In the genomic region with DNA sequence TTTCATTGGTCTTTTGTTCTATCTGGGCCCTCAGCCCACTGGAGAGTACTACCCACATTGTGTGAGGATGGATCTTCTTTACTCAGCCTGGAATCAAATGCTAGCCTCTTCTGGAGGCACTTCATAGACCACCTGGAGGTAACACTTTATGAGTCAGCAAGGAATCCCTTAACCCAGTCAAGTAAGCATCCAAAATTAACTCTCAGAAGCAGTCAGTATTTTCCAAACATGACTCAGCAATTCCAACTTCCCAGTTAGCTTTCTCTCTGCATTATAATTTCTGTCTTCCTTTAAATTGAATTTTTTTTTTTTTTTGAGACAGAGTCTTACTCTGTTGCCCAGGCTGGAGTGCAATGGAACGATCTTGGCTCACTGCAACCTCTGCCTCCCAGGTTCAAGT, we compare ENCODE assay signal across 17 cellular contexts.
DNase-seq lines count a peak whose midpoint lies in the region; ATAC-seq and TF ChIP-seq lines count a peak whose summit lies in the region.
"Had no signal": no experiment of that assay in that cellular context is flagged by ENCODE, and none has a peak within 500 bp of the region (broad histone marks: within the 10 kb centered on the region; RNA-seq: fewer than 3 reads in every experiment).

No MANE protein-coding gene starts in this region.

- no peak overlapping the region for H2AFZ ChIP-seq in PC-9

- no peak overlapping the region for H3K27ac Mint-ChIP-seq in Calu3 (ENCODE audit: unreplicated experiment)
- H3K27ac Mint-ChIP-seq: memory B cell; T-helper 1 cell treated with Interleukin-12 subunit alpha and Interleukin-12 subunit beta and Interleukin-4 antibody, amounts not matched to agents 30 μg/mL and 1 μg/mL, for 36 hours had no signal

- H3K9me3 Mint-ChIP-seq in Calu3 (ENCODE audit: low read depth, unreplicated experiment) = peaks cover 4% of the 10 kb centered on the region
- H3K9me3 Mint-ChIP-seq: memory B cell; T-helper 1 cell treated with Interleukin-12 subunit alpha and Interleukin-12 subunit beta and Interleukin-4 antibody, amounts not matched to agents 30 μg/mL and 1 μg/mL, for 36 hours had no signal

- POLR2A ChIA-PET in PC-9 (lab: Charles Lee; ENCODE audit: unreplicated experiment) = no interaction called here

- H3K9me3 ChIP-seq in PC-9 (ENCODE audit: insufficient read depth, low read depth) (no peaks in the 10 kb centered on the region), aorta (ENCODE audit: control insufficient read depth, low read length) (no peaks in the 10 kb centered on the region)
- H3K9me3 ChIP-seq: body of pancreas, spleen, tibial nerve had no signal

- no peaks in the 10 kb centered on the region for H3K9me2 ChIP-seq in PC-9 (ENCODE audit: insufficient read depth)

- peaks cover 6% of the 10 kb centered on the region; the same call in 1 of the 2 replicates for H3F3A ChIP-seq in PC-9 (ENCODE audit: insufficient read depth, low read depth)

- no peaks in the 10 kb centered on the region for H4K20me1 ChIP-seq in PC-9 (ENCODE audit: insufficient read depth)

- 71 to 92% methylated on average over 1 of the region's 1 CpG for WGBS in aorta, 2 donors

- H3K36me3 ChIP-seq in PC-9 (ENCODE audit: low read depth) (no peaks in the 10 kb centered on the region), aorta (ENCODE audit: control insufficient read depth in 1 of 2, insufficient read depth in 2 of 2, low read length in 1 of 2) (no peaks in the 10 kb centered on the region)
- H3K36me3 ChIP-seq: spleen, tibial nerve had no signal

- H3K36me3 Mint-ChIP-seq in Calu3 (ENCODE audit: insufficient read depth, unreplicated experiment) = no peaks in the 10 kb centered on the region
- H3K36me3 Mint-ChIP-seq: memory B cell had no signal

- H3K4me1 ChIP-seq in PC-9 (replicated peaks; ENCODE audit: insufficient read depth) (peaks cover 40% of the 10 kb centered on the region), aorta (ENCODE audit: control insufficient read depth in 1 of 2, insufficient read depth in 2 of 2, low read length in 2 of 2) (peaks cover 0 to 4% of the 10 kb centered on the region in 2 donors)
- H3K4me1 ChIP-seq: body of pancreas had no signal

- H3K4me1 Mint-ChIP-seq in Calu3 (ENCODE audit: low read depth, unreplicated experiment) = no peaks in the 10 kb centered on the region
- H3K4me1 Mint-ChIP-seq: memory B cell had no signal

- CTCF ChIA-PET in PC-9 (lab: Charles Lee) = no interaction called here
- CTCF ChIA-PET in Calu3 (lab: Charles Lee) = no interaction called here

- no peak for TF ChIP-seq CTCF in PC-9 (conservative IDR thresholded peaks at IDR 0.05)
- no peak for TF ChIP-seq CTCF in epithelial cell of esophagus (IDR thresholded peaks at IDR 0.05; ENCODE audit: insufficient read depth, low read depth, low read length, missing control alignments)
- TF ChIP-seq CTCF in Calu3 (IDR thresholded peaks at IDR 0.05; ENCODE audit: unreplicated experiment) = no peak

- H3K79me2 ChIP-seq in PC-9 (ENCODE audit: low read depth) = no peaks in the 10 kb centered on the region

- intact Hi-C loops in PC-9 (cut with micrococcal nuclease; ENCODE audit: unreplicated experiment) (no loop called here), Calu3 (cut with micrococcal nuclease; ENCODE audit: unreplicated experiment) (no loop called here), aorta (cut with DNase I) (no loop called here)

- H3K4me3 Mint-ChIP-seq in Calu3 (ENCODE audit: low read depth, unreplicated experiment) = no peak overlapping the region
- H3K4me3 Mint-ChIP-seq: memory B cell; T-helper 1 cell treated with Interleukin-12 subunit alpha and Interleukin-12 subunit beta and Interleukin-4 antibody, amounts not matched to agents 30 μg/mL and 1 μg/mL, for 36 hours had no signal

- peak overlapping the region; percentile 29; the same call in 1 of the 2 replicates for H3K4me2 ChIP-seq in PC-9

- ATAC-seq in GM19324 (IDR thresholded peaks at IDR 0.05; ENCODE audit: low FRiP score, unreplicated experiment) (no peak), aorta (ENCODE audit: low FRiP score) (no peak)
- ATAC-seq: body of pancreas, GM12878 had no signal

- BruUV-seq in PC-9 (replicated peaks; lab: Mats Ljungman, UMichigan) (no TSS peak), Calu3 (replicated peaks; lab: Mats Ljungman, UMichigan) (no TSS peak)

- H3K27ac ChIP-seq in PC-9 (peak overlapping the region; percentile 59), aorta (ENCODE audit: low read depth in 1 of 2, low read length in 2 of 2) (no peak overlapping the region)
- H3K27ac ChIP-seq: body of pancreas, tibial nerve had no signal

- DNase-seq in NOMO-1 treated with DMSO at 0.1 percent for 48 hours (lab: John Stamatoyannopoulos, UW; ENCODE audit: unreplicated experiment) (peak; percentile 33), NOMO-1 treated with dmso at 0.1 percent for 144 hours (lab: John Stamatoyannopoulos, UW; ENCODE audit: unreplicated experiment) (no peak), PC-9 (no peak), epithelial cell of esophagus (ENCODE audit: low read depth) (peak; percentile 36), smooth muscle cell of the brain vasculature (ENCODE audit: low read depth, low spot score) (peak; percentile 29), Calu3 (no peak), aorta (no peak)
- DNase-seq: activated CD4-positive, alpha-beta T cell treated with anti-CD3 and anti-CD28 coated beads, Interleukin-2, amount 50 U/mL, for 1 hour; body of pancreas; DMS153; GOT3; spleen had no signal

- H3K4me3 ChIP-seq in PC-9 = no peak overlapping the region
- no peak overlapping the region for H3K4me3 ChIP-seq in epithelial cell of esophagus (ENCODE audit: low read length)
- H3K4me3 ChIP-seq in aorta (ENCODE audit: low read length in 2 of 2) = no peak overlapping the region
- H3K4me3 ChIP-seq: body of pancreas, GM12878, spleen, tibial nerve had no signal

- no peaks in the 10 kb centered on the region for H3K27me3 Mint-ChIP-seq in Calu3 (ENCODE audit: unreplicated experiment)

- peaks cover 8% of the 10 kb centered on the region; the same call in 1 of the 2 replicates for H3K27me3 ChIP-seq in PC-9 (ENCODE audit: insufficient read depth, low read depth)
- no peaks in the 10 kb centered on the region for H3K27me3 ChIP-seq in aorta (ENCODE audit: control insufficient read depth in 1 of 2, insufficient read depth in 2 of 2, low read length in 1 of 2)
- H3K27me3 ChIP-seq: body of pancreas, tibial nerve had no signal

Comparison
In these comparisons a context has a peak if more than half of its experiments do, and no peak if none do; other contexts are left out.
1. DNase-seq: peak in NOMO-1 treated with DMSO at 0.1 percent for 48 hours (single experiment), epithelial cell of esophagus (single experiment) and smooth muscle cell of the brain vasculature (single experiment); none in NOMO-1 treated with dmso at 0.1 percent for 144 hours (single experiment), PC-9 (0 of 2), Calu3 (single experiment) and aorta (0 of 2).